9 cellular contexts compared by ENCODE assay signal in the genomic region with DNA sequence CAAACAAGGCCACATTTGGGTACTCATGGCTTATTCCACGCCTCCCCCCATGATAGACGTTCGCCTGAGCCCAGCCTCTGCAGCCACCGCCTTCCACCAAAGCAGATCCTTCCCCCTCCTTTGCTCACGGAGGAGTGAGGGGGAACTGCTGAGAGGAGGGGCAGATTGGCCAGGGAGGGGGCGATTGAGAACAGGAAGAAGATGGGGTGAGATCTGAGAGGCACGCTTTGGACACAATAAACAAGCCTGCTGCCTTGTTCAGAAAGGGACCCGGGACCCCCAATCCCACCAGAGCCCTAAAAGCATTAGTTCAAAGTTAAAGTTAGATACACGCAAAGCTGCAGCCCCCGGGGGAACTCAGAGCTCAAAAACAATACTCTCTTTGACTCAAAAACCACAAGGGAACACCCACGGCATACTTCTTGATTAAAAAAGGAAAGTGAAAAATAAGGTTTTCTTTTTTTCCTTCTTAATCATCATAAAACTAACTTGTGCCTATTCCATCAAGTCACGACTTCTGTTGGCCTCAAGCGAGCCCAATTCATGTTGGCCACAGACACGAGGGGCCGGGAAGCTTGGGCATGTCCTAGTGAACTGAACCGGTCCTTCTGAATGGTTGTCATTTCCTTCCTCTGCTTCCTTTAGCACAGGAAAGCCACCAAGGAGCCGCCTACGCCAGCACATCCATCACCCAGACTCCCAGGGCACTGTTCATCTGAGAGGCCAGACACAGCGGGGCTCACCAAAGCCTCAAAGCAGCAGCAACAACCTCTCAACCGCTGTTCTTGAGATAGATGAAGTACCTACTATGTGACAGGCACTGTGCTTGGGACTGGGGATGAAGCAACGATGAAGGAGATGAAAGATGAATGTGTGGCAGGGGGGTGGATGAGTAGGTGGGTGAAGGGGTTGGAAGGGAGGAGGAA. TPM values are rescaled to one million over a fixed set of nuclear protein-coding genes. Genes with fewer than 3 reads are reported as not detected.
DNase-seq lines count a peak whose midpoint lies in the region; ATAC-seq and TF ChIP-seq lines count a peak whose summit lies in the region.
"Had no signal": no experiment of that assay in that cellular context is flagged by ENCODE, and none has a peak within 500 bp of the region (broad histone marks: within the 10 kb centered on the region; RNA-seq: fewer than 3 reads in every experiment).

No MANE protein-coding gene starts in this region.

- H3K27me3 Mint-ChIP-seq in activated naive CD8-positive, alpha-beta T cell treated with anti-CD3 and anti-CD28 coated beads, Interleukin-2, amount 10 ng/mL, durations not matched to agents 7 days and 5 days, result no peaks in the 10 kb centered on the region
- no peaks in the 10 kb centered on the region for H3K27me3 Mint-ChIP-seq in Caco-2 (ENCODE audit: insufficient read depth, unreplicated experiment)

- POLR2A ChIA-PET in activated naive CD8-positive, alpha-beta T cell treated with anti-CD3 and anti-CD28 coated beads, Interleukin-2, amount 10 ng/mL, durations not matched to agents 7 days and 5 days (lab: Charles Lee), result interaction anchor here (1.1 to 4.5 kb wide), 2 partner anchors 27 to 44 kb away, joined by 3 to 31 read pairs; partner anchors contain the start of gene NFATC2
- POLR2A ChIA-PET in Caco-2 (lab: Charles Lee) (no interaction called here), HEK293T (lab: Yijun Ruan, JAX) (no interaction called here)

- no peaks in the 10 kb centered on the region for H3K9me3 Mint-ChIP-seq in activated naive CD8-positive, alpha-beta T cell treated with anti-CD3 and anti-CD28 coated beads, Interleukin-2, amount 10 ng/mL, durations not matched to agents 7 days and 5 days
- H3K9me3 Mint-ChIP-seq in Caco-2 (ENCODE audit: unreplicated experiment), result no peaks in the 10 kb centered on the region

- H3K27ac ChIP-seq in psoas muscle, result no peak overlapping the region

- H3K27ac Mint-ChIP-seq in activated naive CD8-positive, alpha-beta T cell treated with anti-CD3 and anti-CD28 coated beads, Interleukin-2, amount 10 ng/mL, durations not matched to agents 7 days and 5 days, result peak overlapping the region; percentile 92
- no peak overlapping the region for H3K27ac Mint-ChIP-seq in Caco-2 (ENCODE audit: unreplicated experiment)

- CTCF ChIA-PET in Caco-2 (lab: Charles Lee) (no interaction called here), HEK293T (lab: Yijun Ruan, JAX) (no interaction called here)

- DNase-seq in OCI-M1 (lab: John Stamatoyannopoulos, UW) (peak; percentile 37), psoas muscle (peak; percentile 32 to 56), Caco-2 (no peak), NCI-H2107 (lab: John Stamatoyannopoulos, UW) (no peak), NCI-H82 treated with DMSO at 0.1 percent for 48 hours (lab: John Stamatoyannopoulos, UW; ENCODE audit: unreplicated experiment) (no peak), HEK293T (ENCODE audit: extremely low spot score) (no peak)
- DNase-seq in activated naive CD8-positive, alpha-beta T cell treated with anti-CD3 and anti-CD28 coated beads, Interleukin-2, amount 10 ng/mL, durations not matched to agents 7 days and 5 days, result peak; percentile 55

- no TSS peak for BruUV-seq in Caco-2 (replicated peaks; lab: Mats Ljungman, UMichigan)

- no peak for TF ChIP-seq CTCF in psoas muscle (IDR thresholded peaks at IDR 0.05)
- TF ChIP-seq CTCF in Caco-2 (IDR thresholded peaks at IDR 0.05; ENCODE audit: insufficient read depth in 1 of 2, low read depth in 1 of 2, low read length in 1 of 2, severe bottlenecking in 1 of 2, unreplicated experiment in 1 of 2), result no peak

- intact Hi-C loops in psoas muscle (cut with DNase I), result no loop called here
- intact Hi-C loops in Caco-2 (cut with micrococcal nuclease; ENCODE audit: unreplicated experiment), result no loop called here

- H3K4me3 ChIP-seq in psoas muscle, result no peak overlapping the region
- H3K4me3 ChIP-seq in Caco-2 (ENCODE audit: low read depth, low read length), result no peak overlapping the region
- H3K4me3 ChIP-seq: tibial artery had no signal

- peaks cover 37% of the 10 kb centered on the region for H3K36me3 Mint-ChIP-seq in activated naive CD8-positive, alpha-beta T cell treated with anti-CD3 and anti-CD28 coated beads, Interleukin-2, amount 10 ng/mL, durations not matched to agents 7 days and 5 days
- no peaks in the 10 kb centered on the region for H3K36me3 Mint-ChIP-seq in Caco-2 (ENCODE audit: insufficient read depth, unreplicated experiment)

- H3K9me3 ChIP-seq in psoas muscle (no peaks in the 10 kb centered on the region), Caco-2 (no peaks in the 10 kb centered on the region)
- H3K9me3 ChIP-seq: tibial artery had no signal

- H3K4me3 Mint-ChIP-seq in activated naive CD8-positive, alpha-beta T cell treated with anti-CD3 and anti-CD28 coated beads, Interleukin-2, amount 10 ng/mL, durations not matched to agents 7 days and 5 days, result peak overlapping the region; percentile 80
- no peak overlapping the region for H3K4me3 Mint-ChIP-seq in Caco-2 (ENCODE audit: unreplicated experiment)

- H3K36me3 ChIP-seq in psoas muscle (ENCODE audit: insufficient read depth in 1 of 2, low read depth in 1 of 2), result no peaks in the 10 kb centered on the region
- no peaks in the 10 kb centered on the region for H3K36me3 ChIP-seq in Caco-2 (ENCODE audit: control insufficient read depth, insufficient read depth, low read length)
- H3K36me3 ChIP-seq: tibial artery had no signal

- 63 to 74% (median 73%) methylated on average over 21 of the region's 21 CpGs for WGBS in psoas muscle, 3 donors

- H3K4me1 ChIP-seq in psoas muscle (peaks cover 9% of the 10 kb centered on the region), Caco-2 (peaks cover 25% of the 10 kb centered on the region)

- H3K4me1 Mint-ChIP-seq in activated naive CD8-positive, alpha-beta T cell treated with anti-CD3 and anti-CD28 coated beads, Interleukin-2, amount 10 ng/mL, durations not matched to agents 7 days and 5 days, result peaks cover 83% of the 10 kb centered on the region
- H3K4me1 Mint-ChIP-seq in Caco-2 (ENCODE audit: low read depth, unreplicated experiment), result peaks cover 27% of the 10 kb centered on the region

- H3K27me3 ChIP-seq in psoas muscle (ENCODE audit: insufficient read depth in 3 of 3, low read length in 2 of 3) (no peaks in the 10 kb centered on the region), Caco-2 (replicated peaks; ENCODE audit: control insufficient read depth, insufficient read depth, low read length) (no peaks in the 10 kb centered on the region)
- H3K27me3 ChIP-seq: tibial artery had no signal

- ATAC-seq in GM19438 (IDR thresholded peaks at IDR 0.05; ENCODE audit: low read depth, unreplicated experiment) (peak; percentile 53), psoas muscle (no peak)
- ATAC-seq in activated naive CD8-positive, alpha-beta T cell treated with anti-CD3 and anti-CD28 coated beads, Interleukin-2, amount 10 ng/mL, durations not matched to agents 7 days and 5 days (ENCODE audit: low read depth), result peak; percentile 20

TF ChIP-seq in HEK293T, 16 proteins besides CTCF, POLR2A, EP300 and RAD21:
- TF ChIP-seq CTBP1 (IDR thresholded peaks at IDR 0.05; ENCODE audit: borderline replicate concordance) (no peak), HDGF (IDR thresholded peaks at IDR 0.05; ENCODE audit: borderline replicate concordance) (no peak), FOXA1 (IDR thresholded peaks at IDR 0.05) (no peak), BHLHE40 (IDR thresholded peaks at IDR 0.05; ENCODE audit: borderline replicate concordance) (no peak), SUZ12 (IDR thresholded peaks at IDR 0.05) (no peak), FOXM1 (IDR thresholded peaks at IDR 0.05; ENCODE audit: borderline replicate concordance) (no peak), PKNOX1 (IDR thresholded peaks at IDR 0.05) (no peak), TARDBP (IDR thresholded peaks at IDR 0.05) (no peak), ELF4 (IDR thresholded peaks at IDR 0.05) (no peak), FOXK2 (IDR thresholded peaks at IDR 0.05) (no peak), L3MBTL2 (conservative IDR thresholded peaks at IDR 0.05) (no peak), SP1 (IDR thresholded peaks at IDR 0.05) (no peak), ARNT (IDR thresholded peaks at IDR 0.05) (no peak), LEF1 (IDR thresholded peaks at IDR 0.05; ENCODE audit: borderline replicate concordance) (no peak), NFRKB (IDR thresholded peaks at IDR 0.05) (no peak), ZNF384 (IDR thresholded peaks at IDR 0.05) (no peak)
TF ChIP-seq in HEK293T: peak in this region for 0.

RNA-seq across cellular contexts. Expression of gene NFATC2, which starts 44.7 kb away (rescaled TPM):
- total RNA-seq in activated naive CD8-positive, alpha-beta T cell treated with anti-CD3 and anti-CD28 coated beads, Interleukin-2, amount 10 ng/mL, durations not matched to agents 7 days and 5 days, result 10 to 100 TPM; 58.9 to 62.3 TPM
- total RNA-seq in psoas muscle (1 to 10 TPM in 3 of 4 donors, under 1 TPM in 1; 0.64 to 3.1 (median 2.1) TPM), Caco-2 (2022) (20.8 and 22.4 TPM in 2 replicates)
- polyA plus RNA-seq in psoas muscle, result under 1 TPM; 0.18 to 0.64 (median 0.48) TPM

Comparison
In these comparisons a context has a peak if more than half of its experiments do, and no peak if none do; other contexts are left out.
1. ATAC-seq: peak in GM19438 (single experiment) and activated naive CD8-positive, alpha-beta T cell treated with anti-CD3 and anti-CD28 coated beads, Interleukin-2, amount 10 ng/mL, durations not matched to agents 7 days and 5 days (single experiment); none in psoas muscle (0 of 4).
2. DNase-seq: peak in OCI-M1 (single experiment), activated naive CD8-positive, alpha-beta T cell treated with anti-CD3 and anti-CD28 coated beads, Interleukin-2, amount 10 ng/mL, durations not matched to agents 7 days and 5 days (single experiment) and psoas muscle (2 of 2); none in Caco-2 (0 of 2), NCI-H2107 (single experiment), NCI-H82 treated with DMSO at 0.1 percent for 48 hours (single experiment) and HEK293T (single experiment).